ENCODE assay signal across 21 cellular contexts in genomic region chr11:134512061-134512460, GRCh38.
"Had no signal": no experiment of that assay in that cellular context is flagged by ENCODE, and none has a peak within 500 bp of the region (broad histone marks: within the 10 kb centered on the region; RNA-seq: fewer than 3 reads in every experiment).

No MANE protein-coding gene starts in this region.

- H3K27me3 Mint-ChIP-seq: activated CD4-positive, alpha-beta T cell treated with anti-CD3 and anti-CD28 coated beads, Interleukin-2, amount 10 ng/mL, durations not matched to agents 7 days and 5 days; dendritic cell treated with granulocyte-macrophage colony-stimulating factor and Interleukin-4, amounts not matched to agents 40 ng/mL and 50 ng/mL, for 4 days had no signal

- H3K4me1 Mint-ChIP-seq: activated CD4-positive, alpha-beta memory T cell treated with anti-CD3 and anti-CD28 coated beads, Interleukin-2, amount 10 ng/mL, durations not matched to agents 7 days and 5 days; activated CD4-positive, alpha-beta T cell treated with anti-CD3 and anti-CD28 coated beads, Interleukin-2, amount 10 ng/mL, durations not matched to agents 7 days and 5 days; activated naive CD8-positive, alpha-beta T cell treated with anti-CD3 and anti-CD28 coated beads, Interleukin-2, amount 50 U/mL, for 24 hours had no signal

- DNase-seq: activated CD4-positive, alpha-beta memory T cell treated with anti-CD3 and anti-CD28 coated beads, Interleukin-2, amount 10 ng/mL, durations not matched to agents 7 days and 5 days; activated CD4-positive, alpha-beta T cell treated with anti-CD3 and anti-CD28 coated beads for 1 hour; activated CD4-positive, alpha-beta T cell treated with anti-CD3 and anti-CD28 coated beads, Interleukin-2, amount 10 ng/mL, durations not matched to agents 7 days and 5 days; activated CD8-positive, alpha-beta memory T cell treated with anti-CD3 and anti-CD28 coated beads, Interleukin-2, amount 50 U/mL, for 48 hours; activated naive CD4-positive, alpha-beta T cell treated with anti-CD3 and anti-CD28 coated beads for 36 hours; activated naive CD8-positive, alpha-beta T cell treated with anti-CD3 and anti-CD28 coated beads, Interleukin-2, amount 50 U/mL, for 24 hours; activated T-cell treated with anti-CD3 and anti-CD28 coated beads, Interleukin-2, amount 50 U/mL, for 48 hours; amygdala; central memory CD4-positive, alpha-beta T cell; esophagus squamous epithelium; foreskin melanocyte; heart right ventricle; left ventricle myocardium superior; ovary; spleen; stimulated activated naive CD8-positive, alpha-beta T cell treated with anti-CD3 and anti-CD28 coated beads, Interleukin-15, Interleukin-2, amounts not matched to agents 100 U/mL and 50 U/mL, for 24 hours; T-helper 2 cell; upper lobe of left lung had no signal

- H3K9me3 Mint-ChIP-seq: activated CD4-positive, alpha-beta memory T cell treated with anti-CD3 and anti-CD28 coated beads, Interleukin-2, amount 10 ng/mL, durations not matched to agents 7 days and 5 days; activated CD4-positive, alpha-beta T cell treated with anti-CD3 and anti-CD28 coated beads, Interleukin-2, amount 10 ng/mL, durations not matched to agents 7 days and 5 days; activated naive CD4-positive, alpha-beta T cell treated with anti-CD3 and anti-CD28 coated beads for 36 hours; activated naive CD8-positive, alpha-beta T cell treated with anti-CD3 and anti-CD28 coated beads, Interleukin-2, amount 50 U/mL, for 24 hours; activated T-helper 2 cell treated with anti-CD3 and anti-CD28 coated beads, Interferon-gamma antibody, Interleukin-2, Interleukin-4, amounts not matched to agents 10 μg/mL and 5 μg/mL and 100 μg/mL, durations not matched to agents 14 hours and 24 hours and 36 hours; dendritic cell treated with granulocyte-macrophage colony-stimulating factor and Interleukin-4, amounts not matched to agents 40 ng/mL and 50 ng/mL, for 4 days had no signal

- H3K4me3 Mint-ChIP-seq: activated CD4-positive, alpha-beta memory T cell treated with anti-CD3 and anti-CD28 coated beads, Interleukin-2, amount 10 ng/mL, durations not matched to agents 7 days and 5 days; activated CD4-positive, alpha-beta T cell treated with anti-CD3 and anti-CD28 coated beads, Interleukin-2, amount 10 ng/mL, durations not matched to agents 7 days and 5 days; activated naive CD4-positive, alpha-beta T cell treated with anti-CD3 and anti-CD28 coated beads for 36 hours; activated naive CD8-positive, alpha-beta T cell treated with anti-CD3 and anti-CD28 coated beads, Interleukin-2, amount 50 U/mL, for 24 hours; dendritic cell treated with granulocyte-macrophage colony-stimulating factor and Interleukin-4, amounts not matched to agents 40 ng/mL and 50 ng/mL, for 4 days had no signal

- ATAC-seq: activated naive CD8-positive, alpha-beta T cell treated with anti-CD3 and anti-CD28 coated beads, Interleukin-2, amount 50 U/mL, for 24 hours; heart right ventricle; left ventricle myocardium superior; SK-N-SH treated with all-trans-retinoic acid at 6 μM for 48 hours; stimulated activated naive CD8-positive, alpha-beta T cell treated with anti-CD3 and anti-CD28 coated beads, Interleukin-15, Interleukin-2, amounts not matched to agents 100 U/mL and 50 U/mL, for 24 hours had no signal

- H3K27ac Mint-ChIP-seq: activated CD4-positive, alpha-beta memory T cell treated with anti-CD3 and anti-CD28 coated beads, Interleukin-2, amount 10 ng/mL, durations not matched to agents 7 days and 5 days; activated CD4-positive, alpha-beta T cell treated with anti-CD3 and anti-CD28 coated beads, Interleukin-2, amount 10 ng/mL, durations not matched to agents 7 days and 5 days; activated naive CD4-positive, alpha-beta T cell treated with anti-CD3 and anti-CD28 coated beads for 36 hours; activated naive CD8-positive, alpha-beta T cell treated with anti-CD3 and anti-CD28 coated beads, Interleukin-2, amount 50 U/mL, for 24 hours; activated T-helper 2 cell treated with anti-CD3 and anti-CD28 coated beads, Interferon-gamma antibody, Interleukin-2, Interleukin-4, amounts not matched to agents 10 μg/mL and 5 μg/mL and 100 μg/mL, durations not matched to agents 14 hours and 24 hours and 36 hours; dendritic cell treated with granulocyte-macrophage colony-stimulating factor and Interleukin-4, amounts not matched to agents 40 ng/mL and 50 ng/mL, for 4 days had no signal
